8 cellular contexts compared by ENCODE assay signal in genomic region chr1:35539073-35539823, GRCh38. TPM values are rescaled to one million over a fixed set of nuclear protein-coding genes. Genes with fewer than 3 reads are reported as not detected.
A peak's percentile ranks its signal among the peaks of the same experiment; 100 is the strongest.
DNase-seq lines count a peak whose midpoint lies in the region; ATAC-seq and TF ChIP-seq lines count a peak whose summit lies in the region.

No MANE protein-coding gene starts in this region.

- ATAC-seq in natural killer cell: peak; percentile 62 to 84 (median 79)

- H3K4me3 Mint-ChIP-seq in brain: peak overlapping the region in 1 of 5 experiments; percentile 42
- peak overlapping the region; percentile 17 for H3K4me3 Mint-ChIP-seq in natural killer cell

- peak overlapping the region in 4 of 5 experiments; percentile 22 to 86 (median 64) for H3K27ac Mint-ChIP-seq in brain
- peak overlapping the region; percentile 82 to 85 for H3K27ac Mint-ChIP-seq in natural killer cell

- H3K36me3 Mint-ChIP-seq in brain (peaks cover 39% of the 10 kb centered on the region), natural killer cell (no peaks in the 10 kb centered on the region)

- H3K4me1 Mint-ChIP-seq in brain: peaks cover 48% of the 10 kb centered on the region
- H3K4me1 Mint-ChIP-seq in natural killer cell: peaks cover 73 to 74% of the 10 kb centered on the region in 2 donors

- DNase-seq in NOMO-1 treated with DMSO at 0.1 percent for 48 hours (lab: John Stamatoyannopoulos, UW; ENCODE audit: unreplicated experiment): peak; percentile 33
- DNase-seq in NOMO-1 treated with dmso at 0.1 percent for 144 hours (lab: John Stamatoyannopoulos, UW; ENCODE audit: unreplicated experiment): no peak
- DNase-seq in NB4 (ENCODE audit: low read depth): peak; percentile 31
- DNase-seq in natural killer cell: no peak
- DNase-seq in NCI-H1105 treated with DMSO at 0.1 percent for 48 hours (lab: John Stamatoyannopoulos, UW): no peak
- no peak for DNase-seq in ecto neural progenitor cell (ENCODE audit: low spot score)
- DNase-seq in NCI-H2029 treated with DMSO at 0.1 percent for 48 hours (lab: John Stamatoyannopoulos, UW): no peak

- H3K9me3 Mint-ChIP-seq in brain (no peaks in the 10 kb centered on the region), natural killer cell (no peaks in the 10 kb centered on the region)

- TF ChIP-seq CTCF in NB4 (IDR thresholded peaks at IDR 0.05; ENCODE audit: low read depth, low read length): no peak
- no peak for TF ChIP-seq CTCF in brain (conservative IDR thresholded peaks at IDR 0.05)
- TF ChIP-seq CTCF in natural killer cell (IDR thresholded peaks at IDR 0.05): no peak

- intact Hi-C loops in natural killer cell (cut with micrococcal nuclease): no loop called here

- TF ChIP-seq POLR2A in NB4 (IDR thresholded peaks at IDR 0.05; ENCODE audit: extremely low read depth, insufficient read length): no peak

- H3K4me3 ChIP-seq in NB4 (ENCODE audit: low read depth, low read length): no peak overlapping the region

- H3K27me3 Mint-ChIP-seq in brain (no peaks in the 10 kb centered on the region), natural killer cell (ENCODE audit: low read depth in 2 of 2) (no peaks in the 10 kb centered on the region)

RNA-seq across cellular contexts. Expression of gene KIAA0319L, which starts 18.0 kb away (rescaled TPM):
- 42.9 TPM for polyA plus RNA-seq in brain (ENCODE audit: insufficient read depth, low read depth, low replicate concordance)
- total RNA-seq in natural killer cell: 10 to 100 TPM; 51.3 to 75.0 (median 64.8) TPM

RNA-seq across cellular contexts. Expression of gene NCDN, which starts 18.4 kb away (rescaled TPM):
- 152 TPM for polyA plus RNA-seq in brain (ENCODE audit: insufficient read depth, low read depth, low replicate concordance)
- total RNA-seq in natural killer cell: 10 to 100 TPM in 1 of 3 donors, 1 to 10 TPM in 2; 7.9 to 10.7 (median 9.9) TPM

RNA-seq across cellular contexts. Expression of gene TFAP2E, which starts 33.9 kb away (rescaled TPM):
- 0.32 TPM for polyA plus RNA-seq in brain (ENCODE audit: insufficient read depth, low read depth, low replicate concordance)
- total RNA-seq in natural killer cell: 1 to 10 TPM; 6.6 to 7.3 (median 6.9) TPM

Comparison
In these comparisons a context has a peak if more than half of its experiments do, and no peak if none do; other contexts are left out.
1. DNase-seq: peak in NOMO-1 treated with DMSO at 0.1 percent for 48 hours (single experiment) and NB4 (single experiment); none in NOMO-1 treated with dmso at 0.1 percent for 144 hours (single experiment), natural killer cell (single experiment), NCI-H1105 treated with DMSO at 0.1 percent for 48 hours (single experiment), ecto neural progenitor cell (single experiment) and NCI-H2029 treated with DMSO at 0.1 percent for 48 hours (single experiment).